In the genomic region with DNA sequence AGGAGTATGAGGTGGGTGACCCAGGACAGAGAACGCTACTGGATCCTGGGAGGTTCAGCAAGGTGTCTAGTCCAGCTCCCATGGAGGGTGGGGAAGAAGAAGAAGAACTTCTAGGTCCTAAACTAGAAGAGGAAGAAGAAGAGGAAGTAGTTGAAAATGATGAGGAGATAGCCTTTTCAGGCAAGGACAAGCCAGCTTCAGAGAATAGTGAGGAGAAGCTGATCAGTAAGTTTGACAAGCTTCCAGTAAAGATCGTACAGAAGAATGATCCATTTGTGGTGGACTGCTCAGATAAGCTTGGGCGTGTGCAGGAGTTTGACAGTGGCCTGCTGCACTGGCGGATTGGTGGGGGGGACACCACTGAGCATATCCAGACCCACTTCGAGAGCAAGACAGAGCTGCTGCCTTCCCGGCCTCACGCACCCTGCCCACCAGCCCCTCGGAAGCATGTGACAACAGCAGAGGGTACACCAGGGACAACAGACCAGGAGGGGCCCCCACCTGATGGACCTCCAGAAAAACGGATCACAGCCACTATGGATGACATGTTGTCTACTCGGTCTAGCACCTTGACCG, we compare ENCODE assay signal across 1 cellular context.
TF ChIP-seq lines count a peak whose summit lies in the region.

No MANE protein-coding gene starts in this region.

TF ChIP-seq in K562, 482 proteins besides CTCF, POLR2A, EP300 and RAD21:
- peak; percentile 20; the same call in 1 of the 2 replicates for TF ChIP-seq POLR2G (IDR thresholded peaks at IDR 0.05; ENCODE audit: low read depth, low read length)
- peak; percentile 68 for TF ChIP-seq GATA2 (CRISPR knock-in tag; IDR thresholded peaks at IDR 0.05)
- TF ChIP-seq CBFA2T2 (conservative IDR thresholded peaks at IDR 0.05) = no peak
- TF ChIP-seq ZNF395 (CRISPR knock-in tag; IDR thresholded peaks at IDR 0.05) = peak; percentile 24; the same call in 1 of the 2 replicates
- TF ChIP-seq SRF (CRISPR knock-in tag; IDR thresholded peaks at IDR 0.05) = peak in 1 of 2 experiments; percentile 78; a peak in 1 of 4 replicates
- TF ChIP-seq, protein P1, sequence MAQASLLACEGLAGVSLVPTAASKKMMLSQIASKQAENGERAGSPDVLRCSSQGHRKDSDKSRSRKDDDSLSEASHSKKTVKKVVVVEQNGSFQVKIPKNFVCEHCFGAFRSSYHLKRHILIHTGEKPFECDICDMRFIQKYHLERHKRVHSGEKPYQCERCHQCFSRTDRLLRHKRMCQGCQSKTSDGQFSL (CRISPR knock-in tag; IDR thresholded peaks at IDR 0.05) = peak; percentile 71; the same call in 1 of the 2 replicates
- TF ChIP-seq, protein P1 (tag; IDR thresholded peaks at IDR 0.05) = peak in 1 of 2 experiments; percentile 23; a peak in 1 of 4 replicates
- no peak for TF ChIP-seq FOXJ3 (CRISPR knock-in tag; IDR thresholded peaks at IDR 0.05)
- no peak for TF ChIP-seq CBX3 (IDR thresholded peaks at IDR 0.05; ENCODE audit: borderline replicate concordance in 1 of 2, low read length in 2 of 2)
- 0 out of 2 replicates have a peak, but pooled peaks have one; percentile 17 for TF ChIP-seq DMBX1 (CRISPR knock-in tag; IDR thresholded peaks at IDR 0.05; ENCODE audit: borderline replicate concordance)
- TF ChIP-seq, protein P2, sequence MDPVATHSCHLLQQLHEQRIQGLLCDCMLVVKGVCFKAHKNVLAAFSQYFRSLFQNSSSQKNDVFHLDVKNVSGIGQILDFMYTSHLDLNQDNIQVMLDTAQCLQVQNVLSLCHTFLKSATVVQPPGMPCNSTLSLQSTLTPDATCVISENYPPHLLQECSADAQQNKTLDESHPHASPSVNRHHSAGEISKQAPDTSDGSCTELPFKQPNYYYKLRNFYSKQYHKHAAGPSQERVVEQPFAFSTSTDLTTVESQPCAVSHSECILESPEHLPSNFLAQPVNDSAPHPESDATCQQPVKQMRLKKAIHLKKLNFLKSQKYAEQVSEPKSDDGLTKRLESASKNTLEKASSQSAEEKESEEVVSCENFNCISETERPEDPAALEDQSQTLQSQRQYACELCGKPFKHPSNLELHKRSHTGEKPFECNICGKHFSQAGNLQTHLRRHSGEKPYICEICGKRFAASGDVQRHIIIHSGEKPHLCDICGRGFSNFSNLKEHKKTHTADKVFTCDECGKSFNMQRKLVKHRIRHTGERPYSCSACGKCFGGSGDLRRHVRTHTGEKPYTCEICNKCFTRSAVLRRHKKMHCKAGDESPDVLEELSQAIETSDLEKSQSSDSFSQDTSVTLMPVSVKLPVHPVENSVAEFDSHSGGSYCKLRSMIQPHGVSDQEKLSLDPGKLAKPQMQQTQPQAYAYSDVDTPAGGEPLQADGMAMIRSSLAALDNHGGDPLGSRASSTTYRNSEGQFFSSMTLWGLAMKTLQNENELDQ (CRISPR knock-in tag; IDR thresholded peaks at IDR 0.05; ENCODE audit: borderline replicate concordance) = 0 out of 2 replicates have a peak, but pooled peaks have one; percentile 32
- TF ChIP-seq, protein P3, sequence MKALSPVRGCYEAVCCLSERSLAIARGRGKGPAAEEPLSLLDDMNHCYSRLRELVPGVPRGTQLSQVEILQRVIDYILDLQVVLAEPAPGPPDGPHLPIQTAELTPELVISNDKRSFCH (CRISPR knock-in tag; IDR thresholded peaks at IDR 0.05) = no peak
- TF ChIP-seq, protein P3 (tag; IDR thresholded peaks at IDR 0.05) = 0 out of 2 replicates have a peak, but pooled peaks have one; percentile 48
- peak; percentile 41; the same call in 1 of the 2 replicates for TF ChIP-seq TCF3 (CRISPR knock-in tag; IDR thresholded peaks at IDR 0.05)
- TF ChIP-seq ETV6 (IDR thresholded peaks at IDR 0.05; ENCODE audit: borderline replicate concordance in 1 of 2, low read depth in 2 of 2, low read length in 1 of 2) = peak in 1 of 2 experiments; percentile 89; a peak in 2 of 4 replicates
- no peak for TF ChIP-seq ETV6 (CRISPR knock-in tag; IDR thresholded peaks at IDR 0.05; ENCODE audit: borderline replicate concordance)
- no peak for TF ChIP-seq ZNF175 (CRISPR knock-in tag; IDR thresholded peaks at IDR 0.05; ENCODE audit: low read depth)
